ENCODE assay signal across 1 cellular context in genomic region chr1:223022641-223023473, GRCh38.
TF ChIP-seq lines count a peak whose summit lies in the region.

No MANE protein-coding gene starts in this region.

TF ChIP-seq in IMR-90, 13 proteins besides CTCF, POLR2A, EP300 and RAD21 (continued from another document):
- TF ChIP-seq, protein P1, sequence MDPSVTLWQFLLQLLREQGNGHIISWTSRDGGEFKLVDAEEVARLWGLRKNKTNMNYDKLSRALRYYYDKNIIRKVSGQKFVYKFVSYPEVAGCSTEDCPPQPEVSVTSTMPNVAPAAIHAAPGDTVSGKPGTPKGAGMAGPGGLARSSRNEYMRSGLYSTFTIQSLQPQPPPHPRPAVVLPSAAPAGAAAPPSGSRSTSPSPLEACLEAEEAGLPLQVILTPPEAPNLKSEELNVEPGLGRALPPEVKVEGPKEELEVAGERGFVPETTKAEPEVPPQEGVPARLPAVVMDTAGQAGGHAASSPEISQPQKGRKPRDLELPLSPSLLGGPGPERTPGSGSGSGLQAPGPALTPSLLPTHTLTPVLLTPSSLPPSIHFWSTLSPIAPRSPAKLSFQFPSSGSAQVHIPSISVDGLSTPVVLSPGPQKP (IDR thresholded peaks at IDR 0.05; ENCODE audit: borderline replicate concordance, low read depth, low read length) = no peak
- no peak for TF ChIP-seq MAZ (IDR thresholded peaks at IDR 0.05; ENCODE audit: borderline replicate concordance, low read depth, low read length)
TF ChIP-seq in IMR-90: peak in this region for 0.
